In the genomic region with DNA sequence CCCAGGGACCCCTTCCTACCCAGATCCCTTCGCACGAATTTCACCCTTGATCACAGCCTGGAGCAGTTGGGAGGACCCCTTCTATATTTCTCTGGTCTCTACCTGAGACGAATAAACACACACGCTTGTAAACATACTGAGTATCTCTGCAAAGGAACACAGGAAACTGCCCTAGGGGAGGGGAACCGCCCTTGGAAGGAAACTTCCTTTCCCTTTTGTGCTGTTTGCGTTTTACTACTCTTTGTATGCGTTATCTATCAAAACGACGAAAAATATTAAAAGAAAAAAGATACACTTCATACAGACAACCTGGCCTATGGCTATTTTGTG, we compare ENCODE assay signal across 9 cellular contexts. TPM values are rescaled to one million over a fixed set of nuclear protein-coding genes. Genes with fewer than 3 reads are reported as not detected.
A peak's percentile ranks its signal among the peaks of the same experiment; 100 is the strongest.
DNase-seq lines count a peak whose midpoint lies in the region; TF ChIP-seq lines count a peak whose summit lies in the region.
"Had no signal": no experiment of that assay in that cellular context is flagged by ENCODE, and none has a peak within 500 bp of the region (broad histone marks: within the 10 kb centered on the region; RNA-seq: fewer than 3 reads in every experiment).

No MANE protein-coding gene starts in this region.

- POLR2A ChIA-PET in HEK293 (lab: Yijun Ruan, JAX): interaction anchor here (0.5 to 2.0 kb wide), 5 partner anchors 16 to 203 kb away, joined by 3 to 8 read pairs (median 5); a partner anchor contains a TSS

- peak overlapping the region; percentile 96 for H3K4me3 Mint-ChIP-seq in activated naive CD8-positive, alpha-beta T cell treated with anti-CD3 and anti-CD28 coated beads for 36 hours
- peak overlapping the region; percentile 91 to 94 (median 92) for H3K4me3 Mint-ChIP-seq in immature natural killer cell

- H3K27me3 Mint-ChIP-seq in activated naive CD8-positive, alpha-beta T cell treated with anti-CD3 and anti-CD28 coated beads for 36 hours: no peaks in the 10 kb centered on the region
- H3K27me3 Mint-ChIP-seq in immature natural killer cell (ENCODE audit: low read depth in 3 of 3): peaks cover 4 to 17% (median 7%) of the 10 kb centered on the region in 3 donors

- no peaks in the 10 kb centered on the region for H3K9me3 ChIP-seq in HEK293 (ENCODE audit: control insufficient read depth, insufficient read depth, low read depth, low read length)
- H3K9me3 ChIP-seq in subcutaneous abdominal adipose tissue (ENCODE audit: control insufficient read depth in 5 of 5, low read length in 5 of 5): no peaks in the 10 kb centered on the region

- H3K27ac Mint-ChIP-seq in activated naive CD8-positive, alpha-beta T cell treated with anti-CD3 and anti-CD28 coated beads for 36 hours: peak overlapping the region; percentile 93
- H3K27ac Mint-ChIP-seq in immature natural killer cell: peak overlapping the region; percentile 87 to 95 (median 90)

- in situ Hi-C loops in ACHN (cut with HindIII; ENCODE audit: low pct_ligation_motif_present, low pct_unique_long_range_greater_than_20kb, low sequenced_read_pairs): no loop called here

- CTCF ChIA-PET in HEK293 (lab: Yijun Ruan, JAX): interaction anchor here (1.6 to 2.4 kb wide), 2 partner anchors 9 to 180 kb away, joined by 8 to 14 read pairs; no protein-coding TSS in a partner anchor

- H3K27ac ChIP-seq in HEK293 (ENCODE audit: extremely low read depth, low read depth, low read length): peak overlapping the region; percentile 54; the same call in 1 of the 2 replicates
- H3K27ac ChIP-seq in subcutaneous abdominal adipose tissue (ENCODE audit: low read depth, low read length): peak overlapping the region; percentile 92

- peaks cover 6% of the 10 kb centered on the region for H3K36me3 Mint-ChIP-seq in activated naive CD8-positive, alpha-beta T cell treated with anti-CD3 and anti-CD28 coated beads for 36 hours
- peaks cover 0 to 5% (median 0%) of the 10 kb centered on the region in 3 donors for H3K36me3 Mint-ChIP-seq in immature natural killer cell

- H3K4me1 Mint-ChIP-seq in activated naive CD8-positive, alpha-beta T cell treated with anti-CD3 and anti-CD28 coated beads for 36 hours: peaks cover 25% of the 10 kb centered on the region
- H3K4me1 Mint-ChIP-seq in immature natural killer cell: peaks cover 31 to 47% of the 10 kb centered on the region in 2 donors

- H3K27me3 ChIP-seq in subcutaneous abdominal adipose tissue (ENCODE audit: control insufficient read depth in 5 of 5, insufficient read depth in 4 of 5, low read length in 5 of 5): no peaks in the 10 kb centered on the region

- TF ChIP-seq CTCF in HEK293 (tag by site-specific recombination; IDR thresholded peaks at IDR 0.05): no peak

- H3K4me1 ChIP-seq in HEK293 (ENCODE audit: control insufficient read depth, insufficient read depth, low read length): no peaks in the 10 kb centered on the region
- H3K4me1 ChIP-seq in subcutaneous abdominal adipose tissue (ENCODE audit: control insufficient read depth in 5 of 5, insufficient read depth in 5 of 5, low read length in 5 of 5): peaks cover 5 to 51% (median 35%) of the 10 kb centered on the region in 5 donors

- H3K9ac ChIP-seq in subcutaneous abdominal adipose tissue (ENCODE audit: low read length in 5 of 5): peak overlapping the region; percentile 96 to 100 (median 98)

- H3K4me3 ChIP-seq in HEK293 (ENCODE audit: low read depth, low read length): peak overlapping the region; percentile 89
- peak overlapping the region; percentile 87 to 100 (median 99) for H3K4me3 ChIP-seq in subcutaneous abdominal adipose tissue (ENCODE audit: low read depth in 1 of 5, low read length in 5 of 5)

- H3K9me3 Mint-ChIP-seq in activated naive CD8-positive, alpha-beta T cell treated with anti-CD3 and anti-CD28 coated beads for 36 hours: no peaks in the 10 kb centered on the region
- H3K9me3 Mint-ChIP-seq in immature natural killer cell: no peaks in the 10 kb centered on the region

- peak; percentile 19 for DNase-seq in ACHN
- DNase-seq in activated naive CD8-positive, alpha-beta T cell treated with anti-CD3 and anti-CD28 coated beads for 36 hours: no peak
- DNase-seq in immature natural killer cell: no peak
- no peak for DNase-seq in NCI-H2171 (lab: John Stamatoyannopoulos, UW)
- no peak for DNase-seq in activated gamma-delta T cell (lab: John Stamatoyannopoulos, UW)
- DNase-seq in stimulated activated CD4-positive, alpha-beta T cell treated with anti-CD3 and anti-CD28 coated beads, Interleukin-4, amount 100 ng/mL, for 1 hour: no peak
- DNase-seq: left cardiac atrium had no signal

- H3K36me3 ChIP-seq in HEK293 (ENCODE audit: control insufficient read depth in 2 of 2, insufficient read depth in 1 of 2, low read length in 2 of 2): peaks cover 0 to 44% of the 10 kb centered on the region in 2 experiments; a peak in 2 of 3 replicates
- H3K36me3 ChIP-seq in subcutaneous abdominal adipose tissue (ENCODE audit: control insufficient read depth in 5 of 5, insufficient read depth in 5 of 5, low read length in 5 of 5): peaks cover 0 to 31% (median 20%) of the 10 kb centered on the region in 5 donors

TF ChIP-seq in HEK293, 187 proteins besides CTCF, POLR2A, EP300 and RAD21:
- no peak for TF ChIP-seq ZNF626 (tag by site-specific recombination; IDR thresholded peaks at IDR 0.05)
- TF ChIP-seq ZNF777 (tag by site-specific recombination; IDR thresholded peaks at IDR 0.05; ENCODE audit: borderline replicate concordance): no peak
- TF ChIP-seq ZNF366 (tag by site-specific recombination; conservative IDR thresholded peaks at IDR 0.05): no peak
- TF ChIP-seq TCF7L2 (IDR thresholded peaks at IDR 0.05; ENCODE audit: borderline replicate concordance, low read depth, low read length): no peak
- TF ChIP-seq ZNF157 (tag by site-specific recombination; IDR thresholded peaks at IDR 0.05): no peak
- no peak for TF ChIP-seq ZNF146 (tag by site-specific recombination; IDR thresholded peaks at IDR 0.05)
- no peak for TF ChIP-seq ZNF174 (tag by site-specific recombination; IDR thresholded peaks at IDR 0.05)
- TF ChIP-seq, protein P1, sequence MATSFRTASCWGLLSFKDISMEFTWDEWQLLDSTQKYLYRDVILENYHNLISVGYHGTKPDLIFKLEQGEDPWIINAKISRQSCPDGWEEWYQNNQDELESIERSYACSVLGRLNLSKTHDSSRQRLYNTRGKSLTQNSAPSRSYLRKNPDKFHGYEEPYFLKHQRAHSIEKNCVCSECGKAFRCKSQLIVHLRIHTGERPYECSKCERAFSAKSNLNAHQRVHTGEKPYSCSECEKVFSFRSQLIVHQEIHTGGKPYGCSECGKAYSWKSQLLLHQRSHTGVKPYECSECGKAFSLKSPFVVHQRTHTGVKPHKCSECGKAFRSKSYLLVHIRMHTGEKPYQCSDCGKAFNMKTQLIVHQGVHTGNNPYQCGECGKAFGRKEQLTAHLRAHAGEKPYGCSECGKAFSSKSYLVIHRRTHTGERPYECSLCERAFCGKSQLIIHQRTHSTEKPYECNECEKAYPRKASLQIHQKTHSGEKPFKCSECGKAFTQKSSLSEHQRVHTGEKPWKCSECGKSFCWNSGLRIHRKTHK (tag by site-specific recombination; IDR thresholded peaks at IDR 0.05): no peak
- TF ChIP-seq SP3 (tag by site-specific recombination; IDR thresholded peaks at IDR 0.05): no peak
TF ChIP-seq in HEK293: peak in this region for 0.

RNA-seq across cellular contexts. Expression of a gene that starts 0.8 kb away (rescaled TPM):
- total RNA-seq in activated naive CD8-positive, alpha-beta T cell treated with anti-CD3 and anti-CD28 coated beads for 36 hours: 10 to 100 TPM; 52.5 to 54.9 TPM
- polyA plus RNA-seq in immature natural killer cell: 100 to 1,000 TPM; 108 to 141 (median 124) TPM

RNA-seq across cellular contexts. Expression of a gene that starts 4.1 kb away (rescaled TPM):
- total RNA-seq in activated naive CD8-positive, alpha-beta T cell treated with anti-CD3 and anti-CD28 coated beads for 36 hours: not detected
- not detected for polyA plus RNA-seq in immature natural killer cell
- total RNA-seq: left cardiac atrium had no signal
